1 cellular context compared by ENCODE assay signal in genomic region chr6:110878751-110879539, GRCh38.
TF ChIP-seq lines count a peak whose summit lies in the region.

No MANE protein-coding gene starts in this region.

TF ChIP-seq in HEK293, 187 proteins besides CTCF, POLR2A, EP300 and RAD21 (continued from another document and continues in another):
- TF ChIP-seq ZSCAN18 (tag by site-specific recombination; IDR thresholded peaks at IDR 0.05) (no peak), SCRT2 (tag by site-specific recombination; IDR thresholded peaks at IDR 0.05) (0 out of 2 replicates have a peak, but pooled peaks have one; percentile 39), ZNF560 (tag by site-specific recombination; IDR thresholded peaks at IDR 0.05; ENCODE audit: borderline replicate concordance) (no peak), ZNF555 (tag by site-specific recombination; conservative IDR thresholded peaks at IDR 0.05) (no peak), PRDM4 (tag by site-specific recombination; IDR thresholded peaks at IDR 0.05) (peak; percentile 62; the same call in 1 of the 2 replicates), IKZF3 (tag by site-specific recombination; IDR thresholded peaks at IDR 0.05) (peak; percentile 64), ZNF449 (tag by site-specific recombination; IDR thresholded peaks at IDR 0.05) (peak; percentile 29; the same call in 1 of the 2 replicates), ZFP3 (tag by site-specific recombination; IDR thresholded peaks at IDR 0.05; ENCODE audit: low read depth) (no peak), GLIS1 (tag by site-specific recombination; IDR thresholded peaks at IDR 0.05) (no peak), ZBTB11 (tag by site-specific recombination; conservative IDR thresholded peaks at IDR 0.05; ENCODE audit: low read depth) (no peak), ZBTB17 (tag by site-specific recombination; IDR thresholded peaks at IDR 0.05) (0 out of 2 replicates have a peak, but pooled peaks have one; percentile 37), ZNF843 (tag by site-specific recombination; IDR thresholded peaks at IDR 0.05) (no peak), BCL11B (tag by site-specific recombination; IDR thresholded peaks at IDR 0.05; ENCODE audit: low read depth) (no peak), ZNF639 (tag by site-specific recombination; IDR thresholded peaks at IDR 0.05) (no peak), ZSCAN16 (tag by site-specific recombination; IDR thresholded peaks at IDR 0.05) (no peak), ZNF394 (tag by site-specific recombination; IDR thresholded peaks at IDR 0.05; ENCODE audit: borderline replicate concordance) (peak; percentile 58; the same call in 1 of the 2 replicates), INSM2 (tag by site-specific recombination; IDR thresholded peaks at IDR 0.05) (no peak), ZNF473 (tag by site-specific recombination; IDR thresholded peaks at IDR 0.05) (no peak), PRDM1 (tag by site-specific recombination; IDR thresholded peaks at IDR 0.05) (peak; percentile 59), ZNF362 (tag by site-specific recombination; IDR thresholded peaks at IDR 0.05) (peak; percentile 20; the same call in 1 of the 2 replicates), SP3 (tag by site-specific recombination; IDR thresholded peaks at IDR 0.05) (no peak), ZNF626 (tag by site-specific recombination; IDR thresholded peaks at IDR 0.05) (no peak), ZNF624 (tag by site-specific recombination; IDR thresholded peaks at IDR 0.05) (no peak), ZNF354C (tag by site-specific recombination; IDR thresholded peaks at IDR 0.05; ENCODE audit: borderline replicate concordance, low read depth) (no peak), ZNF335 (tag by site-specific recombination; conservative IDR thresholded peaks at IDR 0.05) (no peak), ZNF302 (tag by site-specific recombination; IDR thresholded peaks at IDR 0.05; ENCODE audit: low read depth) (no peak), TRIM28 (IDR thresholded peaks at IDR 0.05; ENCODE audit: borderline replicate concordance, low read length) (peak; percentile 59; the same call in 1 of the 2 replicates), ZNF366 (tag by site-specific recombination; conservative IDR thresholded peaks at IDR 0.05) (no peak)
- TF ChIP-seq, protein P1, sequence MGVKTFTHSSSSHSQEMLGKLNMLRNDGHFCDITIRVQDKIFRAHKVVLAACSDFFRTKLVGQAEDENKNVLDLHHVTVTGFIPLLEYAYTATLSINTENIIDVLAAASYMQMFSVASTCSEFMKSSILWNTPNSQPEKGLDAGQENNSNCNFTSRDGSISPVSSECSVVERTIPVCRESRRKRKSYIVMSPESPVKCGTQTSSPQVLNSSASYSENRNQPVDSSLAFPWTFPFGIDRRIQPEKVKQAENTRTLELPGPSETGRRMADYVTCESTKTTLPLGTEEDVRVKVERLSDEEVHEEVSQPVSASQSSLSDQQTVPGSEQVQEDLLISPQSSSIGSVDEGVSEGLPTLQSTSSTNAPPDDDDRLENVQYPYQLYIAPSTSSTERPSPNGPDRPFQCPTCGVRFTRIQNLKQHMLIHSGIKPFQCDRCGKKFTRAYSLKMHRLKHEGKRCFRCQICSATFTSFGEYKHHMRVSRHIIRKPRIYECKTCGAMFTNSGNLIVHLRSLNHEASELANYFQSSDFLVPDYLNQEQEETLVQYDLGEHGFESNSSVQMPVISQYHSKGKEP (tag by site-specific recombination; IDR thresholded peaks at IDR 0.05), result no peak; the same call in 1 of the 2 replicates
- TF ChIP-seq, protein P2, sequence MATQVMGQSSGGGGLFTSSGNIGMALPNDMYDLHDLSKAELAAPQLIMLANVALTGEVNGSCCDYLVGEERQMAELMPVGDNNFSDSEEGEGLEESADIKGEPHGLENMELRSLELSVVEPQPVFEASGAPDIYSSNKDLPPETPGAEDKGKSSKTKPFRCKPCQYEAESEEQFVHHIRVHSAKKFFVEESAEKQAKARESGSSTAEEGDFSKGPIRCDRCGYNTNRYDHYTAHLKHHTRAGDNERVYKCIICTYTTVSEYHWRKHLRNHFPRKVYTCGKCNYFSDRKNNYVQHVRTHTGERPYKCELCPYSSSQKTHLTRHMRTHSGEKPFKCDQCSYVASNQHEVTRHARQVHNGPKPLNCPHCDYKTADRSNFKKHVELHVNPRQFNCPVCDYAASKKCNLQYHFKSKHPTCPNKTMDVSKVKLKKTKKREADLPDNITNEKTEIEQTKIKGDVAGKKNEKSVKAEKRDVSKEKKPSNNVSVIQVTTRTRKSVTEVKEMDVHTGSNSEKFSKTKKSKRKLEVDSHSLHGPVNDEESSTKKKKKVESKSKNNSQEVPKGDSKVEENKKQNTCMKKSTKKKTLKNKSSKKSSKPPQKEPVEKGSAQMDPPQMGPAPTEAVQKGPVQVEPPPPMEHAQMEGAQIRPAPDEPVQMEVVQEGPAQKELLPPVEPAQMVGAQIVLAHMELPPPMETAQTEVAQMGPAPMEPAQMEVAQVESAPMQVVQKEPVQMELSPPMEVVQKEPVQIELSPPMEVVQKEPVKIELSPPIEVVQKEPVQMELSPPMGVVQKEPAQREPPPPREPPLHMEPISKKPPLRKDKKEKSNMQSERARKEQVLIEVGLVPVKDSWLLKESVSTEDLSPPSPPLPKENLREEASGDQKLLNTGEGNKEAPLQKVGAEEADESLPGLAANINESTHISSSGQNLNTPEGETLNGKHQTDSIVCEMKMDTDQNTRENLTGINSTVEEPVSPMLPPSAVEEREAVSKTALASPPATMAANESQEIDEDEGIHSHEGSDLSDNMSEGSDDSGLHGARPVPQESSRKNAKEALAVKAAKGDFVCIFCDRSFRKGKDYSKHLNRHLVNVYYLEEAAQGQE (tag by site-specific recombination; IDR thresholded peaks at IDR 0.05), result no peak
- TF ChIP-seq, protein P3, sequence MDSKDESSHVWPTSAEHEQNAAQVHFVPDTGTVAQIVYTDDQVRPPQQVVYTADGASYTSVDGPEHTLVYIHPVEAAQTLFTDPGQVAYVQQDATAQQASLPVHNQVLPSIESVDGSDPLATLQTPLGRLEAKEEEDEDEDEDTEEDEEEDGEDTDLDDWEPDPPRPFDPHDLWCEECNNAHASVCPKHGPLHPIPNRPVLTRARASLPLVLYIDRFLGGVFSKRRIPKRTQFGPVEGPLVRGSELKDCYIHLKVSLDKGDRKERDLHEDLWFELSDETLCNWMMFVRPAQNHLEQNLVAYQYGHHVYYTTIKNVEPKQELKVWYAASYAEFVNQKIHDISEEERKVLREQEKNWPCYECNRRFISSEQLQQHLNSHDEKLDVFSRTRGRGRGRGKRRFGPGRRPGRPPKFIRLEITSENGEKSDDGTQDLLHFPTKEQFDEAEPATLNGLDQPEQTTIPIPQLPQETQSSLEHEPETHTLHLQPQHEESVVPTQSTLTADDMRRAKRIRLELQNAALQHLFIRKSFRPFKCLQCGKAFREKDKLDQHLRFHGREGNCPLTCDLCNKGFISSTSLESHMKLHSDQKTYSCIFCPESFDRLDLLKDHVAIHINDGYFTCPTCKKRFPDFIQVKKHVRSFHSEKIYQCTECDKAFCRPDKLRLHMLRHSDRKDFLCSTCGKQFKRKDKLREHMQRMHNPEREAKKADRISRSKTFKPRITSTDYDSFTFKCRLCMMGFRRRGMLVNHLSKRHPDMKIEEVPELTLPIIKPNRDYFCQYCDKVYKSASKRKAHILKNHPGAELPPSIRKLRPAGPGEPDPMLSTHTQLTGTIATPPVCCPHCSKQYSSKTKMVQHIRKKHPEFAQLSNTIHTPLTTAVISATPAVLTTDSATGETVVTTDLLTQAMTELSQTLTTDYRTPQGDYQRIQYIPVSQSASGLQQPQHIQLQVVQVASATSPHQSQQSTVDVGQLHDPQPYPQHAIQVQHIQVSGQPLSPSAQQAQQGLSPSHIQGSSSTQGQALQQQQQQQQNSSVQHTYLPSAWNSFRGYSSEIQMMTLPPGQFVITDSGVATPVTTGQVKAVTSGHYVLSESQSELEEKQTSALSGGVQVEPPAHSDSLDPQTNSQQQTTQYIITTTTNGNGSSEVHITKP (tag by site-specific recombination; IDR thresholded peaks at IDR 0.05), result no peak
